ENCODE assay signal across 8 cellular contexts in genomic region chr4:16227462-16227868, GRCh38. TPM values are rescaled to one million over a fixed set of nuclear protein-coding genes. Genes with fewer than 3 reads are reported as not detected.
DNase-seq lines count a peak whose midpoint lies in the region; ATAC-seq and TF ChIP-seq lines count a peak whose summit lies in the region.

No MANE protein-coding gene starts in this region.

- intact Hi-C loops in natural killer cell (cut with micrococcal nuclease), result loop anchor here (10.0 kb wide), 1 partner anchor 1223 kb away; the partner anchor contains the start of gene CPEB2

- no peaks in the 10 kb centered on the region for H3K9me3 Mint-ChIP-seq in natural killer cell

- ATAC-seq in HG03378 (IDR thresholded peaks at IDR 0.05; ENCODE audit: unreplicated experiment) (peak; percentile 12), natural killer cell (peak in 1 of 3 donors; percentile 1), HG02840 (IDR thresholded peaks at IDR 0.05; ENCODE audit: low FRiP score, unreplicated experiment) (no peak)

- H3K36me3 Mint-ChIP-seq in natural killer cell, result no peaks in the 10 kb centered on the region

- in situ Hi-C loops in G401 (cut with HindIII; ENCODE audit: low sequenced_read_pairs), result no loop called here

- H3K27me3 Mint-ChIP-seq in natural killer cell (ENCODE audit: low read depth in 2 of 2), result peaks cover 0 to 4% of the 10 kb centered on the region in 2 donors

- no peak for TF ChIP-seq CTCF in natural killer cell (IDR thresholded peaks at IDR 0.05)

- H3K27ac Mint-ChIP-seq in natural killer cell, result peak overlapping the region; percentile 88 to 90

- DNase-seq in G401 (ENCODE audit: low spot score) (peak; percentile 51), fibroblast of peridontal ligament (ENCODE audit: extremely low read depth) (peak; percentile 62), natural killer cell (peak; percentile 21), AG08396 (ENCODE audit: low spot score) (no peak)
- peak; percentile 18 to 22 for DNase-seq in activated CD4-positive, alpha-beta T cell treated with anti-CD3 and anti-CD28 coated beads, Interleukin-2, amount 50 U/mL, for 48 hours
- DNase-seq in activated CD4-positive, CD25-positive, alpha-beta regulatory T cell (lab: John Stamatoyannopoulos, UW), result no peak

- H3K4me3 Mint-ChIP-seq in natural killer cell, result peak overlapping the region; percentile 95

- H3K4me1 Mint-ChIP-seq in natural killer cell, result peaks cover 37 to 50% of the 10 kb centered on the region in 2 donors

RNA-seq across cellular contexts. Expression of gene TAPT1, which starts 1.2 kb away (rescaled TPM):
- 8.4 and 9.1 TPM in 2 replicates for total RNA-seq in G401 (2014; rRNA removed; shearing (Covaris generic))
- total RNA-seq in natural killer cell, result 10 to 100 TPM; 52.5 to 67.5 (median 52.7) TPM

Comparison
In these comparisons a context has a peak if more than half of its experiments do, and no peak if none do; other contexts are left out.
1. DNase-seq: peak in G401 (single experiment), activated CD4-positive, alpha-beta T cell treated with anti-CD3 and anti-CD28 coated beads, Interleukin-2, amount 50 U/mL, for 48 hours (2 of 2), fibroblast of peridontal ligament (single experiment) and natural killer cell (single experiment); none in AG08396 (single experiment) and activated CD4-positive, CD25-positive, alpha-beta regulatory T cell (0 of 4).